ENCODE assay signal across 21 cellular contexts in the genomic region with DNA sequence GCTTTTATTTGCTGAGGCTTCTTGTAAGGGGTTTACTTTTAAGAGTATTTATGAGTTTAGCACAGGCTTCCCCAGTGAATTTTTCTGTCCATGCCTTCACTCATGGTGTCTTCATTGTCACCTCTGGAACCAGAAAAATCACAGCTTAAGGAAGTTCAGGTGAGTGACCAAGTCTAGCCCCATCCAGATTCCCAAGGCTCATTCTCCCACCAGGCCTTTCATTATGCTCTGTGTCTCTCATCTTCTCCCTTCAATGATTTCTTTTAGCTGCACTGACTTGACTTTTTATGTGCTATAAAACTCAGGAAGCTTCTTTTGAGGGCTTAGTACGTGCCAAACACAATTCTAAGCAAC.
"Had no signal": no experiment of that assay in that cellular context is flagged by ENCODE, and none has a peak within 500 bp of the region (broad histone marks: within the 10 kb centered on the region; RNA-seq: fewer than 3 reads in every experiment).

No MANE protein-coding gene starts in this region.

- H3K27me3 ChIP-seq: pancreas, right atrium auricular region, upper lobe of left lung, vagina had no signal

- ATAC-seq: psoas muscle; stimulated activated naive CD8-positive, alpha-beta T cell treated with anti-CD3 and anti-CD28 coated beads, Interleukin-15, Interleukin-2, amounts not matched to agents 100 U/mL and 50 U/mL, for 24 hours had no signal

- DNase-seq: activated CD4-positive, alpha-beta memory T cell treated with anti-CD3 and anti-CD28 coated beads for 36 hours; activated CD4-positive, alpha-beta T cell treated with anti-CD3 and anti-CD28 coated beads for 48 hours; activated CD8-positive, alpha-beta memory T cell treated with anti-CD3 and anti-CD28 coated beads, Interleukin-2, amount 50 U/mL, for 48 hours; activated gamma-delta T cell treated with Interleukin-2 at 50 U/mL for 16 hours; activated naive CD4-positive, alpha-beta T cell treated with anti-CD3 and anti-CD28 coated beads, Interleukin-2, amount 50 U/mL, for 16 hours; activated T-cell treated with anti-CD3 and anti-CD28 coated beads, Interleukin-2, amount 50 U/mL, for 24 hours; amniotic stem cell; caudate nucleus; kidney; nephron progenitor cell; nucleus accumbens; pancreas; psoas muscle; stimulated activated CD4-positive, alpha-beta T cell treated with anti-CD3 and anti-CD28 coated beads, Interleukin-2, amount 100 ng/mL, for 48 hours; stimulated activated naive CD8-positive, alpha-beta T cell treated with anti-CD3 and anti-CD28 coated beads, Interleukin-15, Interleukin-2, amounts not matched to agents 100 U/mL and 50 U/mL, for 24 hours; upper lobe of left lung had no signal

- H3K27ac Mint-ChIP-seq: activated CD4-positive, alpha-beta memory T cell treated with anti-CD3 and anti-CD28 coated beads for 36 hours; activated T-cell treated with anti-CD3 and anti-CD28 coated beads, Interleukin-2, amount 50 U/mL, for 24 hours; dendritic cell treated with granulocyte-macrophage colony-stimulating factor and Interleukin-4, amounts not matched to agents 40 ng/mL and 50 ng/mL, for 4 days; mesothelial cell of epicardium; nephron progenitor cell had no signal

- H3K27ac ChIP-seq: pancreas, psoas muscle, right atrium auricular region, thoracic aorta, upper lobe of left lung, vagina had no signal

- H3K4me1 ChIP-seq: psoas muscle, right atrium auricular region, vagina had no signal

- H3K4me3 ChIP-seq: pancreas, psoas muscle, right atrium auricular region, thoracic aorta, upper lobe of left lung, vagina had no signal

- H3K36me3 ChIP-seq: pancreas, right atrium auricular region, thoracic aorta, vagina had no signal

- H3K9me3 ChIP-seq: pancreas, psoas muscle, thoracic aorta, upper lobe of left lung, vagina had no signal

- H3K27me3 Mint-ChIP-seq: activated CD4-positive, alpha-beta memory T cell treated with anti-CD3 and anti-CD28 coated beads for 36 hours; activated T-cell treated with anti-CD3 and anti-CD28 coated beads, Interleukin-2, amount 50 U/mL, for 24 hours; dendritic cell treated with granulocyte-macrophage colony-stimulating factor and Interleukin-4, amounts not matched to agents 40 ng/mL and 50 ng/mL, for 4 days had no signal

- H3K4me3 Mint-ChIP-seq: activated CD4-positive, alpha-beta memory T cell treated with anti-CD3 and anti-CD28 coated beads for 36 hours; activated T-cell treated with anti-CD3 and anti-CD28 coated beads, Interleukin-2, amount 50 U/mL, for 24 hours; dendritic cell treated with granulocyte-macrophage colony-stimulating factor and Interleukin-4, amounts not matched to agents 40 ng/mL and 50 ng/mL, for 4 days; mesothelial cell of epicardium; nephron progenitor cell had no signal
